Comparison of ENCODE assay signal across 12 cellular contexts in the genomic region with DNA sequence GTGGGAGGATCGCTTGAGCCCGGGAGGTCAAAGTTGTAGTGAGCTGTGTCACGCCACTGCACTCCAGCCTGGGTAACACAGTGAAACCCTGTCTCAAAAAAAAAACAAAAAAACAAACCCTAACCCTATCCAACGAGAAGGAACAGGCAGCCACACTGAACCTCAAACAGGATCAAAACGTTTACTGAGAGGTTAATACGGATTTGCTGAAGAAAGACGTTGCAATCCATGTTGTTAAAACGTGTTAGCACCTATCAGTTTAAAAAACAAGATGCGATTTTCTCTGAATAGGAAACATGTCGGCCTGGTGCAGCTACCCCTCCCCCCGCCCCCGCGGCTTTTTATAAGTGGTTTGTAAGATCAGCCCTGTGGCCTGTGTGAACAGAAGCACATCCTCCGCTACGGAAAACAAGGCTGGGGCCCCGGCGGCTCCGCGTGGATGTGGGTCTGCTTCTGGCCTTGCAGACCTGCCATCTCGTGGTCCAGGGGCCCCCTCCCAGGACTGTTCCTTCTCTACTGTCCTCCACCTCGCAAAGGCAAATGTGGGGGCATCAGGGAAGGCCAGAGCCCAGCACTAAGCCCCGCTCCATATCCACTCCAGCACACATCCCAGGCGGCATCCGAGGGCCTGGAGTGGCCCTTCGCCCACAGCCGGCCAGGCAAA. TPM values are rescaled to one million over a fixed set of nuclear protein-coding genes. Genes with fewer than 3 reads are reported as not detected.
DNase-seq lines count a peak whose midpoint lies in the region; ATAC-seq and TF ChIP-seq lines count a peak whose summit lies in the region.
"Had no signal": no experiment of that assay in that cellular context is flagged by ENCODE, and none has a peak within 500 bp of the region (broad histone marks: within the 10 kb centered on the region; RNA-seq: fewer than 3 reads in every experiment).

No MANE protein-coding gene starts in this region.

- peaks cover 2 to 44% of the 10 kb centered on the region in 2 donors for H3K36me3 ChIP-seq in neuronal stem cell (replicated peaks in 1 of 2; ENCODE audit: control insufficient read depth in 2 of 2, insufficient read depth in 2 of 2, low read length in 2 of 2)
- H3K36me3 ChIP-seq in thyroid gland, result peaks cover 4 to 5% of the 10 kb centered on the region in 2 donors

- H3K9me3 ChIP-seq in neuronal stem cell (replicated peaks in 1 of 2; ENCODE audit: control insufficient read depth in 2 of 2, insufficient read depth in 1 of 2, low read depth in 1 of 2, low read length in 2 of 2) (no peaks in the 10 kb centered on the region), thyroid gland (no peaks in the 10 kb centered on the region)
- H3K9me3 ChIP-seq: Caco-2 had no signal

- H3K36me3 Mint-ChIP-seq in type B pancreatic cell, result no peaks in the 10 kb centered on the region
- H3K36me3 Mint-ChIP-seq: naive B cell had no signal

- H2BK5ac ChIP-seq in neuronal stem cell (ENCODE audit: low read length), result peak overlapping the region; percentile 53

- H3K79me1 ChIP-seq in neuronal stem cell (ENCODE audit: low read depth, low read length), result peaks cover 3% of the 10 kb centered on the region

- intact Hi-C loops in thyroid gland (cut with DNase I), result no loop called here

- H3K27ac ChIP-seq in neuronal stem cell (replicated peaks; ENCODE audit: low read length), result peak overlapping the region; percentile 83
- H3K27ac ChIP-seq in thyroid gland, result no peak overlapping the region

- peak overlapping the region; percentile 99 for H2BK120ac ChIP-seq in neuronal stem cell (ENCODE audit: low read depth, low read length)

- peak overlapping the region; percentile 93 for H3K18ac ChIP-seq in neuronal stem cell (ENCODE audit: low read length)

- no peaks in the 10 kb centered on the region for H3K9me3 Mint-ChIP-seq in type B pancreatic cell
- H3K9me3 Mint-ChIP-seq: brain, naive B cell had no signal

- H3K4me1 Mint-ChIP-seq in type B pancreatic cell (ENCODE audit: unreplicated experiment), result no peaks in the 10 kb centered on the region
- H3K4me1 Mint-ChIP-seq: naive B cell had no signal

- no peak overlapping the region for H4K8ac ChIP-seq in neuronal stem cell (ENCODE audit: low read depth, low read length)

- TF ChIP-seq CTCF in GM10266 (IDR thresholded peaks at IDR 0.05; ENCODE audit: control insufficient read depth, insufficient read depth, low read depth, missing control alignments) (no peak), type B pancreatic cell (conservative IDR thresholded peaks at IDR 0.05) (no peak), thyroid gland (IDR thresholded peaks at IDR 0.05) (no peak)

- no peaks in the 10 kb centered on the region for H3K27me3 Mint-ChIP-seq in type B pancreatic cell
- H3K27me3 Mint-ChIP-seq: brain, naive B cell had no signal

- no peak overlapping the region for H3K4me3 Mint-ChIP-seq in type B pancreatic cell
- H3K4me3 Mint-ChIP-seq: brain, naive B cell had no signal

- no peak overlapping the region for H3K27ac Mint-ChIP-seq in type B pancreatic cell
- H3K27ac Mint-ChIP-seq: brain, naive B cell had no signal

- H3K4ac ChIP-seq in neuronal stem cell (ENCODE audit: low read length), result no peak overlapping the region

- H2AFZ ChIP-seq in neuronal stem cell (ENCODE audit: low read length), result no peak overlapping the region

- peaks cover 6 to 8% of the 10 kb centered on the region in 2 donors for H3K4me1 ChIP-seq in neuronal stem cell (ENCODE audit: control insufficient read depth in 2 of 2, insufficient read depth in 1 of 2, low read depth in 1 of 2, low read length in 2 of 2)
- H3K4me1 ChIP-seq in thyroid gland, result peaks cover 9 to 17% of the 10 kb centered on the region in 2 donors
- H3K4me1 ChIP-seq: Caco-2 had no signal

- H2AK5ac ChIP-seq in neuronal stem cell (ENCODE audit: low read depth, low read length), result peak overlapping the region; percentile 89

- peak overlapping the region; percentile 64 for H2BK15ac ChIP-seq in neuronal stem cell (ENCODE audit: low read length)

- H3K4me3 ChIP-seq in neuronal stem cell (ENCODE audit: low read length in 2 of 2) (peak overlapping the region in 1 of 2 donors; percentile 5), thyroid gland (replicated peaks in 1 of 3) (no peak overlapping the region)

- H3K14ac ChIP-seq in neuronal stem cell (ENCODE audit: low read length), result no peak overlapping the region

- TF ChIP-seq POLR2A in thyroid gland (IDR thresholded peaks at IDR 0.05), result no peak

- peak overlapping the region; percentile 89 for H4K91ac ChIP-seq in neuronal stem cell (ENCODE audit: low read depth, low read length, poor library complexity)

- H2BK12ac ChIP-seq in neuronal stem cell (ENCODE audit: low read length), result no peak overlapping the region

- H3K23ac ChIP-seq in neuronal stem cell (ENCODE audit: low read depth, low read length, poor library complexity), result peak overlapping the region; percentile 62

- WGBS in neuronal stem cell (ENCODE audit: extremely low coverage in 2 of 2, insufficient read length in 2 of 2, insufficient replicate concordance in 1 of 2), 2 donors, result no CpG with 5 or more reads among the region's 26 CpGs
- WGBS in thyroid gland, 2 donors, result 71 to 77% methylated on average over 12 to 26 of the region's 26 CpGs

- DNase-seq in GM10266 (ENCODE audit: extremely low spot score) (peak; percentile 65), SW480 (ENCODE audit: low spot score) (peak; percentile 55), neuronal stem cell (ENCODE audit: low spot score) (no peak), COR-L47 (lab: John Stamatoyannopoulos, UW) (no peak), type B pancreatic cell (ENCODE audit: extremely low spot score, unreplicated experiment) (no peak), thyroid gland (no peak)
- peak; percentile 42 to 49 for DNase-seq in activated T-helper 1 cell treated with anti-CD3 and anti-CD28 coated beads, Interleukin-2, amount 50 U/mL, for 16 hours (ENCODE audit: low read depth in 1 of 2, low spot score in 1 of 2)
- DNase-seq: naive B cell had no signal

- peak overlapping the region; percentile 11 for H3K4me2 ChIP-seq in neuronal stem cell (ENCODE audit: insufficient read depth, low read length, poor library complexity, severe bottlenecking)

- H3K9ac ChIP-seq in neuronal stem cell (ENCODE audit: low read depth, low read length, poor library complexity), result no peak overlapping the region

- ATAC-seq in GM21381 (IDR thresholded peaks at IDR 0.05; ENCODE audit: unreplicated experiment), result no peak

- no peaks in the 10 kb centered on the region for H3K27me3 ChIP-seq in neuronal stem cell (ENCODE audit: control insufficient read depth in 3 of 3, insufficient read depth in 3 of 3, low read depth in 1 of 3, low read length in 3 of 3)
- no peaks in the 10 kb centered on the region for H3K27me3 ChIP-seq in thyroid gland

RNA-seq across cellular contexts. Expression of a gene that starts 11.4 kb away (rescaled TPM):
- polyA plus RNA-seq in neuronal stem cell (2013, experiment 1 of 2), result 43.6 TPM
- polyA plus RNA-seq in neuronal stem cell (2013, experiment 2 of 2), result 43.1 TPM
- 52.6 and 75.6 TPM in 2 replicates for total RNA-seq in type B pancreatic cell (ENCODE audit: low replicate concordance)
- 10 to 100 TPM; 26.0 to 55.9 (median 39.3) TPM for total RNA-seq in thyroid gland

RNA-seq across cellular contexts. Expression of a gene that starts 14.5 kb away (rescaled TPM):
- 3.2 TPM for polyA plus RNA-seq in neuronal stem cell (2013, experiment 1 of 2)
- polyA plus RNA-seq in neuronal stem cell (2013, experiment 2 of 2), result 2.9 TPM
- total RNA-seq in type B pancreatic cell (ENCODE audit: low replicate concordance) (6.3 and 11.3 TPM in 2 replicates), thyroid gland (10 to 100 TPM in 2 of 4 donors, 1 to 10 TPM in 2; 8.7 to 25.0 (median 11.5) TPM)

RNA-seq across cellular contexts. Expression of a gene that starts 43.1 kb away (rescaled TPM):
- 11.0 TPM for polyA plus RNA-seq in neuronal stem cell (2013, experiment 1 of 2)
- polyA plus RNA-seq in neuronal stem cell (2013, experiment 2 of 2), result 11.0 TPM
- total RNA-seq in type B pancreatic cell (ENCODE audit: low replicate concordance) (28.7 and 32.8 TPM in 2 replicates), thyroid gland (10 to 100 TPM; 27.7 to 36.3 (median 30.0) TPM)

RNA-seq across cellular contexts. Expression of a gene that starts 43.2 kb away (rescaled TPM):
- polyA plus RNA-seq in neuronal stem cell (2013, experiment 1 of 2), result 8.8 TPM
- polyA plus RNA-seq in neuronal stem cell (2013, experiment 2 of 2), result 8.0 TPM
- total RNA-seq in type B pancreatic cell (ENCODE audit: low replicate concordance) (37.2 and 45.0 TPM in 2 replicates), thyroid gland (10 to 100 TPM; 43.6 to 52.1 (median 46.7) TPM)

RNA-seq across cellular contexts. Expression of a gene that starts 54.5 kb away (rescaled TPM):
- polyA plus RNA-seq in neuronal stem cell (2013, experiment 1 of 2), result 0.70 TPM
- 0.90 TPM for polyA plus RNA-seq in neuronal stem cell (2013, experiment 2 of 2)
- not detected in 2 replicates for total RNA-seq in type B pancreatic cell (ENCODE audit: low replicate concordance)
- total RNA-seq in thyroid gland, result 10 to 100 TPM in 2 of 4 donors, 1 to 10 TPM in 2; 6.7 to 15.5 (median 10.5) TPM
- total RNA-seq: Caco-2, frontal cortex had no signal

Comparison
In these comparisons a context has a peak if more than half of its experiments do, and no peak if none do; other contexts are left out.
1. DNase-seq: peak in GM10266 (single experiment), SW480 (single experiment) and activated T-helper 1 cell treated with anti-CD3 and anti-CD28 coated beads, Interleukin-2, amount 50 U/mL, for 16 hours (2 of 2); none in neuronal stem cell (single experiment), COR-L47 (single experiment), type B pancreatic cell (single experiment) and thyroid gland (0 of 2).